In genomic region chr7:90701771-90702170, GRCh38 we compare ENCODE assay signal across 2 cellular contexts.
TF ChIP-seq lines count a peak whose summit lies in the region.

No MANE protein-coding gene starts in this region.

TF ChIP-seq in liver, 16 proteins besides CTCF, POLR2A, EP300 and RAD21 (continued from another document):
- TF ChIP-seq, protein P1, sequence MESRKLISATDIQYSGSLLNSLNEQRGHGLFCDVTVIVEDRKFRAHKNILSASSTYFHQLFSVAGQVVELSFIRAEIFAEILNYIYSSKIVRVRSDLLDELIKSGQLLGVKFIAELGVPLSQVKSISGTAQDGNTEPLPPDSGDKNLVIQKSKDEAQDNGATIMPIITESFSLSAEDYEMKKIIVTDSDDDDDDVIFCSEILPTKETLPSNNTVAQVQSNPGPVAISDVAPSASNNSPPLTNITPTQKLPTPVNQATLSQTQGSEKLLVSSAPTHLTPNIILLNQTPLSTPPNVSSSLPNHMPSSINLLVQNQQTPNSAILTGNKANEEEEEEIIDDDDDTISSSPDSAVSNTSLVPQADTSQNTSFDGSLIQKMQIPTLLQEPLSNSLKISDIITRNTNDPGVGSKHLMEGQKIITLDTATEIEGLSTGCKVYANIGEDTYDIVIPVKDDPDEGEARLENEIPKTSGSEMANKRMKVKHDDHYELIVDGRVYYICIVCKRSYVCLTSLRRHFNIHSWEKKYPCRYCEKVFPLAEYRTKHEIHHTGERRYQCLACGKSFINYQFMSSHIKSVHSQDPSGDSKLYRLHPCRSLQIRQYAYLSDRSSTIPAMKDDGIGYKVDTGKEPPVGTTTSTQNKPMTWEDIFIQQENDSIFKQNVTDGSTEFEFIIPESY (IDR thresholded peaks at IDR 0.05), result no peak
- no peak for TF ChIP-seq REST (IDR thresholded peaks at IDR 0.05)
- TF ChIP-seq HNF4G (IDR thresholded peaks at IDR 0.05), result no peak
- no peak for TF ChIP-seq FOXA1 (IDR thresholded peaks at IDR 0.05)
- no peak for TF ChIP-seq HNF4A (conservative IDR thresholded peaks at IDR 0.05)
- no peak for TF ChIP-seq MAX (IDR thresholded peaks at IDR 0.05)

TF ChIP-seq in HepG2, 621 proteins besides CTCF, POLR2A, EP300 and RAD21 (continued from another document):
- TF ChIP-seq, protein P2, sequence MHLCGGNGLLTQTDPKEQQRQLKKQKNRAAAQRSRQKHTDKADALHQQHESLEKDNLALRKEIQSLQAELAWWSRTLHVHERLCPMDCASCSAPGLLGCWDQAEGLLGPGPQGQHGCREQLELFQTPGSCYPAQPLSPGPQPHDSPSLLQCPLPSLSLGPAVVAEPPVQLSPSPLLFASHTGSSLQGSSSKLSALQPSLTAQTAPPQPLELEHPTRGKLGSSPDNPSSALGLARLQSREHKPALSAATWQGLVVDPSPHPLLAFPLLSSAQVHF (CRISPR knock-in tag; IDR thresholded peaks at IDR 0.05), result no peak
- TF ChIP-seq TFDP1 (CRISPR knock-in tag; IDR thresholded peaks at IDR 0.05; ENCODE audit: borderline replicate concordance), result no peak
- TF ChIP-seq, protein P3, sequence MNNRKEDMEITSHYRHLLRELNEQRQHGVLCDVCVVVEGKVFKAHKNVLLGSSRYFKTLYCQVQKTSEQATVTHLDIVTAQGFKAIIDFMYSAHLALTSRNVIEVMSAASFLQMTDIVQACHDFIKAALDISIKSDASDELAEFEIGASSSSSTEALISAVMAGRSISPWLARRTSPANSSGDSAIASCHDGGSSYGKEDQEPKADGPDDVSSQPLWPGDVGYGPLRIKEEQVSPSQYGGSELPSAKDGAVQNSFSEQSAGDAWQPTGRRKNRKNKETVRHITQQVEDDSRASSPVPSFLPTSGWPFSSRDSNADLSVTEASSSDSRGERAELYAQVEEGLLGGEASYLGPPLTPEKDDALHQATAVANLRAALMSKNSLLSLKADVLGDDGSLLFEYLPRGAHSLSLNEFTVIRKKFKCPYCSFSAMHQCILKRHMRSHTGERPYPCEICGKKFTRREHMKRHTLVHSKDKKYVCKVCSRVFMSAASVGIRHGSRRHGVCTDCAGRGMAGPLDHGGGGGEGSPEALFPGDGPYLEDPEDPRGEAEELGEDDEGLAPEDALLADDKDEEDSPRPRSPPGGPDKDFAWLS (CRISPR knock-in tag; IDR thresholded peaks at IDR 0.05; ENCODE audit: borderline replicate concordance), result no peak
